Comparison of ENCODE assay signal across 8 cellular contexts in the genomic region with DNA sequence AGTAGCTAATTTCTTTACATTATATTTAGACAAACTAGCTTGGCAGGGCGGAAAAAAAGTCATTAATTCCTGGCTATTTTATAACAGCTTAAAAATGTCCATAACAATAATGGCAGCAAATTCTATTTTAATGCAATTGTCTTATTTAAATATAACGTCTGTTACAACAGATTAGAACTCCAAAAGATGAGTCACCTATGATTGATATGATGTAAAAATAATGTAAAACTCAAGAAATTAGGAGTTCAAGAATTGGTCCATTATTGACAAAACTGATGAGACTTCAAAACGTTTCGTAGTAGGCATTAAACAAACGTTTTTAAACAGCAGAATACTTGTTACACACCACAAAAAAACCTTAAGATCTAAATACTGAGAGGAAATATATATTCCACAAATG. TPM values are rescaled to one million over a fixed set of nuclear protein-coding genes. Genes with fewer than 3 reads are reported as not detected.
DNase-seq lines count a peak whose midpoint lies in the region; ATAC-seq, FAIRE-seq and TF ChIP-seq lines count a peak whose summit lies in the region.

No MANE protein-coding gene starts in this region.

- peak overlapping the region; percentile 92 to 95 (median 93) for H3K4me3 ChIP-seq in keratinocyte (ENCODE audit: control insufficient read depth in 2 of 3, extremely low read depth in 1 of 3, insufficient read depth in 2 of 3, low read depth in 1 of 3, low read length in 3 of 3)
- H3K4me3 ChIP-seq in thoracic aorta: peak overlapping the region; percentile 81

- no peak for DNase-seq in activated T-cell treated with anti-CD3 and anti-CD28 coated beads, Interleukin-2, amount 50 U/mL, for 24 hours
- DNase-seq in activated T-cell treated with anti-CD3 and anti-CD28 coated beads, Interleukin-2, amount 50 U/mL, for 1 hour: no peak
- no peak for DNase-seq in activated naive CD8-positive, alpha-beta T cell treated with anti-CD3 and anti-CD28 coated beads for 36 hours
- DNase-seq in keratinocyte (ENCODE audit: low read depth, low spot score) (no peak), thoracic aorta (ENCODE audit: low spot score) (no peak), GF-D8 (lab: John Stamatoyannopoulos, UW) (no peak), NCI-H2107 (lab: John Stamatoyannopoulos, UW) (no peak)

- peaks cover 17% of the 10 kb centered on the region for H3K4me1 ChIP-seq in keratinocyte (ENCODE audit: control insufficient read depth, extremely low read depth, insufficient read depth, low read length)
- peaks cover 21 to 48% of the 10 kb centered on the region in 2 donors for H3K4me1 ChIP-seq in thoracic aorta (ENCODE audit: control insufficient read depth in 1 of 2, low read depth in 2 of 2)

- H3K9me3 Mint-ChIP-seq in activated T-cell treated with anti-CD3 and anti-CD28 coated beads, Interleukin-2, amount 50 U/mL, for 24 hours: no peaks in the 10 kb centered on the region
- H3K9me3 Mint-ChIP-seq in activated naive CD8-positive, alpha-beta T cell treated with anti-CD3 and anti-CD28 coated beads for 36 hours: no peaks in the 10 kb centered on the region

- H3K9me3 ChIP-seq in keratinocyte (ENCODE audit: control insufficient read depth, low read depth, low read length): no peaks in the 10 kb centered on the region
- no peaks in the 10 kb centered on the region for H3K9me3 ChIP-seq in thoracic aorta

- TF ChIP-seq CTCF in keratinocyte (optimal IDR thresholded peaks at IDR 0.05 in 1 of 3, IDR thresholded peaks at IDR 0.05 in 1 of 3, conservative IDR thresholded peaks at IDR 0.05 in 1 of 3; ENCODE audit: extremely low read depth in 1 of 3, insufficient read depth in 2 of 3, low read length in 3 of 3) (no peak), thoracic aorta (IDR thresholded peaks at IDR 0.05) (no peak)

- H3K36me3 ChIP-seq in keratinocyte (ENCODE audit: control insufficient read depth in 2 of 2, extremely low read depth in 1 of 2, insufficient read depth in 2 of 2, low read length in 2 of 2) (peaks cover 1 to 5% of the 10 kb centered on the region in 2 experiments), thoracic aorta (no peaks in the 10 kb centered on the region)

- H3K36me3 Mint-ChIP-seq in activated T-cell treated with anti-CD3 and anti-CD28 coated beads, Interleukin-2, amount 50 U/mL, for 24 hours (ENCODE audit: low read depth): peaks cover 72% of the 10 kb centered on the region
- peaks cover 44% of the 10 kb centered on the region for H3K36me3 Mint-ChIP-seq in activated naive CD8-positive, alpha-beta T cell treated with anti-CD3 and anti-CD28 coated beads for 36 hours

- H4K20me1 ChIP-seq in keratinocyte (ENCODE audit: control insufficient read depth, extremely low read depth, insufficient read depth, low read length): peaks cover 9% of the 10 kb centered on the region

- H3K9ac ChIP-seq in keratinocyte (ENCODE audit: control insufficient read depth, extremely low read depth, insufficient read depth, low read length): peak overlapping the region; percentile 93

- H3K27me3 Mint-ChIP-seq in activated T-cell treated with anti-CD3 and anti-CD28 coated beads, Interleukin-2, amount 50 U/mL, for 24 hours: no peaks in the 10 kb centered on the region
- peaks cover 10% of the 10 kb centered on the region for H3K27me3 Mint-ChIP-seq in activated naive CD8-positive, alpha-beta T cell treated with anti-CD3 and anti-CD28 coated beads for 36 hours

- FAIRE-seq in keratinocyte (lab: Jason Lieb, UNC): no peak

- peak overlapping the region; percentile 95 for H3K4me3 Mint-ChIP-seq in activated T-cell treated with anti-CD3 and anti-CD28 coated beads, Interleukin-2, amount 50 U/mL, for 24 hours
- peak overlapping the region; percentile 92 for H3K4me3 Mint-ChIP-seq in activated naive CD8-positive, alpha-beta T cell treated with anti-CD3 and anti-CD28 coated beads for 36 hours

- H2AFZ ChIP-seq in keratinocyte (ENCODE audit: control insufficient read depth, low read length): no peak overlapping the region

- H3K27ac ChIP-seq in keratinocyte (ENCODE audit: control insufficient read depth, insufficient read depth, low read length): peak overlapping the region; percentile 97
- peak overlapping the region; percentile 69 to 91 for H3K27ac ChIP-seq in thoracic aorta

- no peaks in the 10 kb centered on the region for H3K27me3 ChIP-seq in keratinocyte (ENCODE audit: control insufficient read depth, extremely low read depth, insufficient read depth, low read length)
- no peaks in the 10 kb centered on the region for H3K27me3 ChIP-seq in thoracic aorta (replicated peaks; ENCODE audit: insufficient read depth)

- H3K27ac Mint-ChIP-seq in activated T-cell treated with anti-CD3 and anti-CD28 coated beads, Interleukin-2, amount 50 U/mL, for 24 hours: peak overlapping the region; percentile 99
- peak overlapping the region; percentile 98 for H3K27ac Mint-ChIP-seq in activated naive CD8-positive, alpha-beta T cell treated with anti-CD3 and anti-CD28 coated beads for 36 hours

- H3K9me1 ChIP-seq in keratinocyte (ENCODE audit: control insufficient read depth, extremely low read depth, insufficient read depth, low read length): no peaks in the 10 kb centered on the region

- H3K4me2 ChIP-seq in keratinocyte (ENCODE audit: control insufficient read depth, extremely low read depth, insufficient read depth, low read depth, low read length): peak overlapping the region; percentile 77

- peaks cover 74% of the 10 kb centered on the region for H3K79me2 ChIP-seq in keratinocyte (ENCODE audit: control insufficient read depth, insufficient read depth, low read length)

- dilution Hi-C loops in keratinocyte (cut with MboI; ENCODE audit: extremely low pct_ligation_motif_present, low sequenced_read_pairs): no loop called here

- peaks cover 61% of the 10 kb centered on the region for H3K4me1 Mint-ChIP-seq in activated T-cell treated with anti-CD3 and anti-CD28 coated beads, Interleukin-2, amount 50 U/mL, for 24 hours (ENCODE audit: low read depth)
- peaks cover 39% of the 10 kb centered on the region for H3K4me1 Mint-ChIP-seq in activated naive CD8-positive, alpha-beta T cell treated with anti-CD3 and anti-CD28 coated beads for 36 hours

- no peak for ATAC-seq in thoracic aorta (ENCODE audit: insufficient number of reproducible peaks, low FRiP score, low read depth)
- no peak for ATAC-seq in GM19452 (IDR thresholded peaks at IDR 0.05; ENCODE audit: unreplicated experiment)

RNA-seq across cellular contexts. Expression of a gene that starts 2.7 kb away (rescaled TPM):
- 100 to 1,000 TPM; 232 to 237 TPM for total RNA-seq in activated naive CD8-positive, alpha-beta T cell treated with anti-CD3 and anti-CD28 coated beads for 36 hours
- 61.9 to 144 TPM (median 79.8 TPM) in 3 replicates for polyA plus RNA-seq in keratinocyte
- polyA plus RNA-seq in keratinocyte (2011; ENCODE audit: low read depth): 236 TPM
- polyA plus RNA-seq in keratinocyte (2011; cell fraction: cytosol; rRNA removed): 37.3 and 85.1 TPM in 2 replicates
- 154 and 189 TPM in 2 replicates for polyA plus RNA-seq in keratinocyte (2011; cell fraction: nucleus; rRNA removed)
- 57.8 and 71.2 TPM in 2 replicates for polyA plus RNA-seq in keratinocyte (2012; ENCODE audit: low replicate concordance)
- polyA minus RNA-seq in keratinocyte: 19.6 to 173 TPM (median 81.6 TPM) in 3 replicates
- polyA minus RNA-seq in keratinocyte (2011; cell fraction: cytosol; rRNA and poly(A)+ RNA removed): 66.4 TPM
- polyA minus RNA-seq in keratinocyte (2011; cell fraction: nucleus; rRNA and poly(A)+ RNA removed): 83.3 and 170 TPM in 2 replicates
- 100 to 1,000 TPM in 1 of 2 donors, 10 to 100 TPM in 1; 43.3 to 117 TPM for total RNA-seq in thoracic aorta
